Comparison of ENCODE assay signal across 1 cellular context in the genomic region with DNA sequence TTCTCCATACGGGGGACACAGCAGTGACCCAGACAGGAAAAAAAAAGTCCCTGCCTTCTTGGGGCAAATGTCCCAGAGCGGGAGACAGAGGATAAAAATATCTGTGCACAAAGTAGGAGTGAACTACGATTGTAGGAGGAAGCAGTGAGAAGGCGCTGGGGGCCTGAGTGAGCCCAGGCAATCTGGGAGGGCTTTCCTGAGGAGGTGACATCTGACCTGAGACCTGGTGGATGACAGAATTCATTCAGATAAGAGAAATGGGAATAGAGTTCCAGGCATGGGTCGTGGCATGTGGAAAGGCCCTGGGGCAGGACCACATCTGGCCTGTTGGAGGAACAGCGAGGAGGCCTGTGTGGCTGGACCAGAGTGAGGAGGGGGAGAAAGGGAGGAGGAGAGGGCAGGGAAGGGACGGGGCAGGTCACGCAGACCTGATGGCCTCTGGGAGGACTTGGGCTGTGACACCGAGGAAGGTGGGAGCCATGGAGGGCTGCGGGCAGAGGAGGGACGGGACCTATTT.
TF ChIP-seq lines count a peak whose summit lies in the region.

No MANE protein-coding gene starts in this region.

TF ChIP-seq in A549, 52 proteins besides CTCF, POLR2A, EP300 and RAD21 (continued from another document):
- TF ChIP-seq, protein P1, sequence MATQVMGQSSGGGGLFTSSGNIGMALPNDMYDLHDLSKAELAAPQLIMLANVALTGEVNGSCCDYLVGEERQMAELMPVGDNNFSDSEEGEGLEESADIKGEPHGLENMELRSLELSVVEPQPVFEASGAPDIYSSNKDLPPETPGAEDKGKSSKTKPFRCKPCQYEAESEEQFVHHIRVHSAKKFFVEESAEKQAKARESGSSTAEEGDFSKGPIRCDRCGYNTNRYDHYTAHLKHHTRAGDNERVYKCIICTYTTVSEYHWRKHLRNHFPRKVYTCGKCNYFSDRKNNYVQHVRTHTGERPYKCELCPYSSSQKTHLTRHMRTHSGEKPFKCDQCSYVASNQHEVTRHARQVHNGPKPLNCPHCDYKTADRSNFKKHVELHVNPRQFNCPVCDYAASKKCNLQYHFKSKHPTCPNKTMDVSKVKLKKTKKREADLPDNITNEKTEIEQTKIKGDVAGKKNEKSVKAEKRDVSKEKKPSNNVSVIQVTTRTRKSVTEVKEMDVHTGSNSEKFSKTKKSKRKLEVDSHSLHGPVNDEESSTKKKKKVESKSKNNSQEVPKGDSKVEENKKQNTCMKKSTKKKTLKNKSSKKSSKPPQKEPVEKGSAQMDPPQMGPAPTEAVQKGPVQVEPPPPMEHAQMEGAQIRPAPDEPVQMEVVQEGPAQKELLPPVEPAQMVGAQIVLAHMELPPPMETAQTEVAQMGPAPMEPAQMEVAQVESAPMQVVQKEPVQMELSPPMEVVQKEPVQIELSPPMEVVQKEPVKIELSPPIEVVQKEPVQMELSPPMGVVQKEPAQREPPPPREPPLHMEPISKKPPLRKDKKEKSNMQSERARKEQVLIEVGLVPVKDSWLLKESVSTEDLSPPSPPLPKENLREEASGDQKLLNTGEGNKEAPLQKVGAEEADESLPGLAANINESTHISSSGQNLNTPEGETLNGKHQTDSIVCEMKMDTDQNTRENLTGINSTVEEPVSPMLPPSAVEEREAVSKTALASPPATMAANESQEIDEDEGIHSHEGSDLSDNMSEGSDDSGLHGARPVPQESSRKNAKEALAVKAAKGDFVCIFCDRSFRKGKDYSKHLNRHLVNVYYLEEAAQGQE (IDR thresholded peaks at IDR 0.05) = no peak
